Comparison of ENCODE assay signal across 1 cellular context in the genomic region with DNA sequence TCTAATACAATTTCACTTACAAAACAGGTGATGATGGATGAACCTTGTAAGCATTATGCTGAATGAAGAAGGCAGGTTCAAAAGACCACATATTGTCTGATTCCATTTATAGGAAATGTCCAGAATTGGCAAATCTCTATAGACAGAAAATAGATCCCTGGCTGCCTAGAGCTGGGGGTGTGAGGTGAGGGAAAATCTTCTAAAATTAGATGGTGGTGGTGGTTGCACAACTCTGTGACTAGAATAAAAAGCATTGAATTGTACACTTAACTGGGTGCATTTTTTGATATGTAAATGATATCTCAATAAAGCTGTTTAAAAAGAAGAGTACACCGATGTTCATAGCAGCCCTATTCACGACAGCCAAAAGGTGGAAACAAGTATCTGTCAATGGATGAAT.
TF ChIP-seq lines count a peak whose summit lies in the region.

No MANE protein-coding gene starts in this region.

TF ChIP-seq in GM23338, 12 proteins besides CTCF, POLR2A, EP300 and RAD21 (continued from another document):
- TF ChIP-seq ZNF462 (CRISPR knock-in tag; IDR thresholded peaks at IDR 0.05) (no peak), ZNF114 (CRISPR knock-in tag; IDR thresholded peaks at IDR 0.05) (no peak)
